ENCODE assay signal across 35 cellular contexts in the genomic region with DNA sequence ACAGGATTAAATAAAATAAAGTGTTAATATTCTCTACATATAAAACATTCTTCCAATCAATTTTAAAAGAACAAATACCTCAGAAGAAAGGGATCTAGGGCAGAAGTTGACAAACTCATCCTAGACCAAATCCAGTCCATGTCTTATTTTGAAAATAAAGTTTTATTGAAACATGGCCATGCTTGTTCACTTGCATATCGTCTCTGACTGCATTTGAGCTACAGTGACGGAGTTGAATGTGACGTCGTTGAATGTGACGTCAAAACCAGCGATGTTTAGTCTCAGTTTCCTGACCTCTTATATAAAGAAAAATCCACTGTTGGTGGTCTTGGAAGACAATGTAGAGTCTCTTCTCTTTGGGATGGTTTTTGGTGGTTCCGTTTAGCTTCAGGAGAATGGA.
"Had no signal": no experiment of that assay in that cellular context is flagged by ENCODE, and none has a peak within 500 bp of the region (broad histone marks: within the 10 kb centered on the region; RNA-seq: fewer than 3 reads in every experiment).

No MANE protein-coding gene starts in this region.

- H3K36me3 ChIP-seq: MG63 had no signal

- DNase-seq: Karpas-422, Kasumi-1, MG63, MM.1S, MV-4-11, NCI-H1048, NCI-H1092, NCI-H1092 treated with DMSO at 0.1 percent for 48 hours, NCI-H1105, NCI-H1105 treated with DMSO at 0.1 percent for 48 hours, NCI-H1417, NCI-H1417 treated with DMSO at 0.1 percent for 48 hours, NCI-H1436, NCI-H1436 treated with DMSO at 0.1 percent for 48 hours, NCI-H146, NCI-H1694, NCI-H1694 treated with DMSO at 0.1 percent for 48 hours, NCI-H187, NCI-H187 treated with DMSO at 0.1 percent for 48 hours, NCI-H1930, NCI-H2029, NCI-H2029 treated with DMSO at 0.1 percent for 48 hours, NCI-H2081, NCI-H2081 treated with DMSO at 0.1 percent for 48 hours, NCI-H2107, NCI-H2171, NCI-H2171 treated with DMSO at 0.1 percent for 48 hours, NCI-H2227 treated with DMSO at 0.1 percent for 48 hours, NCI-H226, NCI-H345, NCI-H446, NCI-H446 treated with DMSO at 0.1 percent for 48 hours, NCI-H510A, NCI-H510A treated with DMSO at 0.1 percent for 48 hours, NCI-H524 had no signal

- H3K27me3 ChIP-seq: MG63 had no signal

- H3K4me3 ChIP-seq: MG63 had no signal

- H3K9me3 ChIP-seq: MG63 had no signal
